9 cellular contexts compared by ENCODE assay signal in the genomic region with DNA sequence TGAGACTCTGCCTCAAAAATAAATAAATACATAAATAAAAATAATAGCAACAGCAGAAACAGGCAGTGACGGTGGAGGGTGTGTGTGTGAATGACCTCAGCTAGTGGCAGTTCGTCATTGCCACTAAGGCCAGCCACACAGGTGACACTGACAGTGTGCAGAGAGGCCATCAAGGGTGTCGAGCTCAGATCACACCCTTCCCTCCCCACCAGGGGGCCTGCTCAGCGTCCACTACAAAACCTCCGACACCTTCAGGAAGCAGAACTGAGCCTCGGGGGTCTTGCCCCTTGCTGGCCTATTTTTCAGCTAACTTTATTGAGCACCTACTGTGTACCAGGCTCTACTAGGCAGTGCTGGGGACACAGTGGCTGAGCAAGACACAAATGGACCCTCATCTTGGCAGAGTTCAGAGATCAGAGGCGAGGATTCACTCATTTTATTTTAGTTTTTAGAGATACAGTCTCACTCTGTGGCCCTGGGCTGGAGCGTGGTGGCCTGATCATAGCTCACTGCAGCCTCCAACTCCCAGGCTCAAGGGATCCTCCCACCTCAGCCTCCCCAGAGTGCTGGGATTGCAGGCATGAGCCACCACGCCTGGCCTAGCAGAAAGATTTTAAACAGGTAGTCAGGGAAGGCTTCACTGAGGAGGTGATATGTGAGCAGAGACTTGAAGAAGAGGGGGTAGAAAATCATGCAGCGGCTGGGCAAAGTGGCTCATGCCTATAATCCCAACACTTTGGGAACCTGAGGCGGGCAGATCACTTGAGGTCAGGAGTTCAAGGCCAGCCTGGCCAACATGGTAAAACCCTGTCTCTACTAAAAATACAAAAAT. TPM values are rescaled to one million over a fixed set of nuclear protein-coding genes. Genes with fewer than 3 reads are reported as not detected.
DNase-seq lines count a peak whose midpoint lies in the region; ATAC-seq and TF ChIP-seq lines count a peak whose summit lies in the region.
"Had no signal": no experiment of that assay in that cellular context is flagged by ENCODE, and none has a peak within 500 bp of the region (broad histone marks: within the 10 kb centered on the region; RNA-seq: fewer than 3 reads in every experiment).

No MANE protein-coding gene starts in this region.

- TF ChIP-seq CTCF in 22Rv1 (IDR thresholded peaks at IDR 0.05): peak; percentile 45
- TF ChIP-seq CTCF in GM12864 (IDR thresholded peaks at IDR 0.05; ENCODE audit: low read depth, low read length, missing control alignments): peak; percentile 73
- peak; percentile 22 for TF ChIP-seq CTCF in SU-DHL-6 (IDR thresholded peaks at IDR 0.05; ENCODE audit: insufficient read depth, low read length, poor library complexity, severe bottlenecking)
- TF ChIP-seq CTCF in heart right ventricle (IDR thresholded peaks at IDR 0.05): peak in 8 of 9 donors; percentile 23 to 56 (median 45)

- no peaks in the 10 kb centered on the region for H3K9me2 ChIP-seq in SU-DHL-6 (replicated peaks; ENCODE audit: insufficient read depth, low read length)

- H3K4me2 ChIP-seq in SU-DHL-6 (ENCODE audit: low read depth, low read length, poor library complexity, severe bottlenecking): no peak overlapping the region

- WGBS in heart right ventricle, 2 donors: 53 to 56% methylated on average over 11 of the region's 11 CpGs

- H3K27ac ChIP-seq in 22Rv1 (no peak overlapping the region), SU-DHL-6 (ENCODE audit: low read depth, low read length) (no peak overlapping the region), heart right ventricle (no peak overlapping the region)

- ATAC-seq in heart right ventricle (peak in 7 of 8 donors; percentile 48 to 94 (median 73)), GM18511 (IDR thresholded peaks at IDR 0.05; ENCODE audit: unreplicated experiment) (no peak), GM21515 (IDR thresholded peaks at IDR 0.05; ENCODE audit: unreplicated experiment) (no peak), HG02798 (IDR thresholded peaks at IDR 0.05; ENCODE audit: poor library complexity, unreplicated experiment) (no peak)

- H3K9me3 ChIP-seq in SU-DHL-6 (ENCODE audit: insufficient read depth, low read length) (no peaks in the 10 kb centered on the region), heart right ventricle (no peaks in the 10 kb centered on the region)

- H2AFZ ChIP-seq in SU-DHL-6 (ENCODE audit: low read depth, low read length, severe bottlenecking): no peak overlapping the region

- H3K79me2 ChIP-seq in SU-DHL-6 (ENCODE audit: insufficient read depth, low read length): no peaks in the 10 kb centered on the region

- H3K4me3 ChIP-seq in GM12864 (ENCODE audit: low read depth, low read length) (no peak overlapping the region), SU-DHL-6 (ENCODE audit: insufficient read depth, low read length, poor library complexity, severe bottlenecking) (no peak overlapping the region), heart right ventricle (no peak overlapping the region)

- H3F3A ChIP-seq in SU-DHL-6 (ENCODE audit: insufficient read depth): no peaks in the 10 kb centered on the region

- DNase-seq in GM12864 (ENCODE audit: low read depth) (no peak), heart right ventricle (no peak), NCI-H1105 treated with DMSO at 0.1 percent for 48 hours (lab: John Stamatoyannopoulos, UW) (no peak)

- H3K27me3 ChIP-seq in SU-DHL-6 (ENCODE audit: low read length) (no peaks in the 10 kb centered on the region), heart right ventricle (peaks cover 3 to 54% (median 14%) of the 10 kb centered on the region in 7 donors)

- peaks cover 0 to 4% (median 3%) of the 10 kb centered on the region in 9 donors for H3K4me1 ChIP-seq in heart right ventricle

- H3K9ac ChIP-seq in SU-DHL-6 (ENCODE audit: low read length): no peak overlapping the region

- H4K20me1 ChIP-seq in SU-DHL-6 (ENCODE audit: low read depth, low read length): no peaks in the 10 kb centered on the region

- H3K36me3 ChIP-seq in SU-DHL-6 (ENCODE audit: low read length) (no peaks in the 10 kb centered on the region), heart right ventricle (no peaks in the 10 kb centered on the region)

- intact Hi-C loops in heart right ventricle (cut with DNase I): loop anchor here in 2 of 10 donors (2.0 to 10.0 kb wide), 2 partner anchors 37 to 45 kb away; a partner anchor contains a TSS

RNA-seq across cellular contexts. Expression of a gene that starts 30.3 kb away (rescaled TPM):
- total RNA-seq in heart right ventricle: 10 to 100 TPM in 4 of 10 donors, 1 to 10 TPM in 6; 3.4 to 27.9 (median 9.0) TPM
- 10 to 100 TPM in 1 of 2 donors, 1 to 10 TPM in 1; 9.1 to 12.8 TPM for polyA plus RNA-seq in heart right ventricle
- polyA plus RNA-seq: IgD-negative memory B cell had no signal

RNA-seq across cellular contexts. Expression of a gene that starts 49.5 kb away (rescaled TPM):
- 10 to 100 TPM in 1 of 10 donors, 1 to 10 TPM in 9; 2.5 to 13.4 (median 6.1) TPM for total RNA-seq in heart right ventricle
- polyA plus RNA-seq in heart right ventricle: 1 to 10 TPM; 5.0 to 8.9 TPM

RNA-seq across cellular contexts. Expression of a gene that starts 50.0 kb away (rescaled TPM):
- total RNA-seq in heart right ventricle: 1 to 10 TPM in 1 of 10 donors, under 1 TPM in 9; 0.06 to 1.3 (median 0.31) TPM
- under 1 TPM; 0.15 to 0.29 TPM for polyA plus RNA-seq in heart right ventricle

RNA-seq across cellular contexts. Expression of a gene that starts 54.8 kb away (rescaled TPM):
- 100 to 1,000 TPM in 1 of 10 donors, 10 to 100 TPM in 9; 33.6 to 144 (median 45.7) TPM for total RNA-seq in heart right ventricle
- polyA plus RNA-seq in heart right ventricle: 100 to 1,000 TPM in 1 of 2 donors, 10 to 100 TPM in 1; 25.7 to 149 TPM
- polyA plus RNA-seq: IgD-negative memory B cell had no signal

Comparison
In these comparisons a context has a peak if more than half of its experiments do, and no peak if none do; other contexts are left out.
1. CTCF ChIP-seq: peak in every context shown above with its lines; median percentile 73 in GM12864; 45 in 22Rv1; 45 in heart right ventricle; 22 in SU-DHL-6.
2. ATAC-seq: peak in heart right ventricle (7 of 8); none in GM18511 (single experiment), GM21515 (single experiment) and HG02798 (single experiment).